In the genomic region with DNA sequence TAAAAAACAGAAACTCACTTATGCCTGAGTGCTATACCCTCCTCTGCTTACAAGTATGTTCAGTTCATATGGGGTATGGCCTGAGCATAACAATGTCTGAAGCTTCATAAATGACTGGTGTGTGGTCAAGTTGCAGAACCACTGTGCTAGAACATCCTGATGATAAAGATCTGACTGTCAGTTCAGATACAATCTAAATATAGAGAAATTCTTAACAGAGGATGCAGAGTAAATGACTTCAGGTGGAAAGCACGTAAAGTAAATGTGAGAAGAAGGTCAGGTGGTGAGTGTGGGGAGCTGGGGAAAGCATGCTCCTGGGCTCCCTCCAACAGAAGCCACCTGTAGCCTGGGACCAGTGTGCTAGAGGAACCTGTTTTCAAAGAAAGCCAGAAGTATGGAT, we compare ENCODE assay signal across 28 cellular contexts.
DNase-seq lines count a peak whose midpoint lies in the region; ATAC-seq, FAIRE-seq and TF ChIP-seq lines count a peak whose summit lies in the region.
"Had no signal": no experiment of that assay in that cellular context is flagged by ENCODE, and none has a peak within 500 bp of the region (broad histone marks: within the 10 kb centered on the region; RNA-seq: fewer than 3 reads in every experiment).

No MANE protein-coding gene starts in this region.

- H3F3A ChIP-seq in MM.1S (ENCODE audit: insufficient read depth, low read length), result no peaks in the 10 kb centered on the region

- no peaks in the 10 kb centered on the region for H3K4me1 ChIP-seq in GM12878 (ENCODE audit: control insufficient read depth, insufficient read depth, low read length)
- H3K4me1 ChIP-seq in MM.1S (ENCODE audit: low read length), result no peaks in the 10 kb centered on the region
- H3K4me1 ChIP-seq in adrenal gland (replicated peaks in 1 of 2), result no peaks in the 10 kb centered on the region
- H3K4me1 ChIP-seq: lower lobe of right lung, upper lobe of right lung had no signal

- DNase-seq in GM20000 (ENCODE audit: low spot score) (peak; percentile 16), GM12878 (ENCODE audit: low read depth, low spot score) (no peak), osteocyte (ENCODE audit: extremely low spot score, unreplicated experiment) (no peak), NCI-H774 (lab: John Stamatoyannopoulos, UW) (no peak), MM.1S (no peak), adrenal gland (no peak)
- DNase-seq: activated CD4-positive, alpha-beta T cell treated with anti-CD3 and anti-CD28 coated beads for 1 hour; activated naive CD4-positive, alpha-beta T cell treated with anti-CD3 and anti-CD28 coated beads, Interleukin-2, amount 10 ng/mL, durations not matched to agents 7 days and 5 days; activated T-cell treated with anti-CD3 and anti-CD28 coated beads, Interleukin-2, amount 50 U/mL, for 48 hours; aorta; CD4-positive, CD25-positive, alpha-beta regulatory T cell; central memory CD4-positive, alpha-beta T cell; DMS 273 treated with DMSO at 0.1 percent for 48 hours; dorsolateral prefrontal cortex; H9; hypothalamus; islet precursor cell; lower lobe of right lung; NCI-H1048; NCI-H2029; NCI-H446 treated with DMSO at 0.1 percent for 48 hours; RPMI8226; T1000; upper lobe of right lung had no signal

- in situ Hi-C loops in GM12878 (cut with MboI), result no loop called here

- H3K4me3 ChIP-seq in GM12878, result no peak overlapping the region
- H3K4me3 ChIP-seq in MM.1S (ENCODE audit: low read length), result no peak overlapping the region
- H3K4me3 ChIP-seq in adrenal gland, result no peak overlapping the region
- H3K4me3 ChIP-seq: dorsolateral prefrontal cortex, lower lobe of right lung, upper lobe of right lung had no signal

- no peak overlapping the region for H3K27ac ChIP-seq in GM12878 (ENCODE audit: control insufficient read depth, insufficient read depth)
- H3K27ac ChIP-seq in MM.1S (ENCODE audit: low read length), result no peak overlapping the region
- no peak overlapping the region for H3K27ac ChIP-seq in adrenal gland
- H3K27ac ChIP-seq: dorsolateral prefrontal cortex, lower lobe of right lung, upper lobe of right lung had no signal

- RAD21 ChIA-PET in GM12878 (lab: Charles Lee; ENCODE audit: unreplicated experiment), result interaction anchor here (1.0 to 2.7 kb wide), 9 partner anchors 10 to 342 kb away, joined by 3 to 25 read pairs (median 3); no protein-coding TSS in a partner anchor

- H3K4me1 Mint-ChIP-seq in osteocyte (ENCODE audit: unreplicated experiment), result no peaks in the 10 kb centered on the region
- H3K4me1 Mint-ChIP-seq: activated naive CD4-positive, alpha-beta T cell treated with anti-CD3 and anti-CD28 coated beads, Interleukin-2, amount 10 ng/mL, durations not matched to agents 7 days and 5 days; CD4-positive, CD25-positive, alpha-beta regulatory T cell; H9 had no signal

- H3K9me2 ChIP-seq in MM.1S (replicated peaks; ENCODE audit: insufficient read depth, low read length), result no peaks in the 10 kb centered on the region

- no peak overlapping the region for H3K4me3 Mint-ChIP-seq in osteocyte (ENCODE audit: unreplicated experiment)
- H3K4me3 Mint-ChIP-seq: activated naive CD4-positive, alpha-beta T cell treated with anti-CD3 and anti-CD28 coated beads, Interleukin-2, amount 10 ng/mL, durations not matched to agents 7 days and 5 days; CD4-positive, CD25-positive, alpha-beta regulatory T cell; H9 had no signal

- H3K4me2 ChIP-seq in GM12878 (ENCODE audit: control insufficient read depth, insufficient read depth) (no peak overlapping the region), MM.1S (ENCODE audit: low read depth, low read length) (no peak overlapping the region)

- TF ChIP-seq RAD21 in GM12878 (IDR thresholded peaks at IDR 0.05; ENCODE audit: insufficient read depth, low read depth, low read length), result no peak

- H3K36me3 Mint-ChIP-seq in osteocyte (ENCODE audit: unreplicated experiment), result no peaks in the 10 kb centered on the region
- H3K36me3 Mint-ChIP-seq: activated naive CD4-positive, alpha-beta T cell treated with anti-CD3 and anti-CD28 coated beads, Interleukin-2, amount 10 ng/mL, durations not matched to agents 7 days and 5 days; CD4-positive, CD25-positive, alpha-beta regulatory T cell had no signal

- 0% methylated on average over 1 of the region's 1 CpG for WGBS in GM12878 (ENCODE audit: insufficient coverage, insufficient replicate concordance, low lambda C conversion rate, missing lambda C conversion rate)
- WGBS in adrenal gland, 4 donors, result 52 to 81% (median 56%) methylated on average over 1 of the region's 1 CpG

- H3K79me2 ChIP-seq in GM12878 (ENCODE audit: control insufficient read depth, insufficient read depth, low read length), result no peaks in the 10 kb centered on the region
- no peaks in the 10 kb centered on the region for H3K79me2 ChIP-seq in MM.1S (ENCODE audit: low read length)

- H3K36me3 ChIP-seq in GM12878 (ENCODE audit: control insufficient read depth in 2 of 2, insufficient read depth in 2 of 2, low read length in 1 of 2) (no peaks in the 10 kb centered on the region), MM.1S (replicated peaks; ENCODE audit: insufficient read depth, low read length) (no peaks in the 10 kb centered on the region), adrenal gland (replicated peaks in 1 of 2) (no peaks in the 10 kb centered on the region)
- H3K36me3 ChIP-seq: lower lobe of right lung, upper lobe of right lung had no signal

- SMC1A ChIA-PET in GM12878 (lab: Charles Lee; ENCODE audit: uncharacterized antibody, unreplicated experiment), result interaction anchor here (0.8 to 4.3 kb wide), 19 partner anchors 9 to 217 kb away, joined by 3 to 33 read pairs (median 4); no protein-coding TSS in a partner anchor

- H3K9me3 Mint-ChIP-seq in osteocyte (ENCODE audit: unreplicated experiment), result no peaks in the 10 kb centered on the region

- H3K27me3 ChIP-seq in GM12878 (replicated peaks in 1 of 2; ENCODE audit: control insufficient read depth in 2 of 2, insufficient read depth in 2 of 2, low read length in 1 of 2) (no peaks in the 10 kb centered on the region), MM.1S (replicated peaks; ENCODE audit: insufficient read depth, low read length) (no peaks in the 10 kb centered on the region), adrenal gland (no peaks in the 10 kb centered on the region)
- H3K27me3 ChIP-seq: upper lobe of right lung had no signal

- BruUV-seq in GM12878 (replicated peaks; lab: Mats Ljungman, UMichigan), result no TSS peak

- ATAC-seq in GM18508 (IDR thresholded peaks at IDR 0.05; ENCODE audit: insufficient read depth, unreplicated experiment), result peak; percentile 64
- ATAC-seq in HG03342 (IDR thresholded peaks at IDR 0.05; ENCODE audit: unreplicated experiment), result peak; percentile 63
- peak; percentile 68 for ATAC-seq in GM12878
- ATAC-seq: lower lobe of right lung, upper lobe of right lung had no signal

- CTCF ChIA-PET in GM12878 (lab: Yijun Ruan, JAX), result interaction anchor here (1.1 to 1.9 kb wide), 9 partner anchors 8 to 72 kb away, joined by 3 to 7 read pairs (median 4); no protein-coding TSS in a partner anchor

- no peak for FAIRE-seq in GM12878 (lab: Jason Lieb, UNC)
- FAIRE-seq: G401.6, HTR-8/SVneo had no signal

- no peak for TF ChIP-seq CTCF in GM20000 (IDR thresholded peaks at IDR 0.05; ENCODE audit: extremely low read depth, missing control alignments)
- TF ChIP-seq CTCF in GM12878 (IDR thresholded peaks at IDR 0.05 in 2 of 3, conservative IDR thresholded peaks at IDR 0.05 in 1 of 3; ENCODE audit: control insufficient read depth in 2 of 3, extremely low read depth in 1 of 3, insufficient read depth in 1 of 3, low read depth in 3 of 3, low read length in 3 of 3), result no peak
- TF ChIP-seq CTCF in osteocyte (IDR thresholded peaks at IDR 0.05), result no peak
- TF ChIP-seq CTCF in MM.1S (IDR thresholded peaks at IDR 0.05; ENCODE audit: low read length), result no peak
- no peak for TF ChIP-seq CTCF in adrenal gland (IDR thresholded peaks at IDR 0.05)

- intact Hi-C loops in GM12878 (cut with micrococcal nuclease; ENCODE audit: unreplicated experiment), result no loop called here
- intact Hi-C loops in adrenal gland (cut with DNase I), result no loop called here

- no peaks in the 10 kb centered on the region for H4K20me1 ChIP-seq in GM12878 (ENCODE audit: control insufficient read depth, insufficient read depth)
- no peaks in the 10 kb centered on the region for H4K20me1 ChIP-seq in MM.1S (ENCODE audit: insufficient read depth, low read length)

- H3K27ac Mint-ChIP-seq in osteocyte (ENCODE audit: unreplicated experiment), result no peak overlapping the region
- H3K27ac Mint-ChIP-seq: activated naive CD4-positive, alpha-beta T cell treated with anti-CD3 and anti-CD28 coated beads, Interleukin-2, amount 10 ng/mL, durations not matched to agents 7 days and 5 days; CD4-positive, CD25-positive, alpha-beta regulatory T cell; H9 had no signal

- no peaks in the 10 kb centered on the region; the same call in 2 of the 3 replicates for H3K9me3 ChIP-seq in GM12878 (replicated peaks; ENCODE audit: control insufficient read depth, insufficient read depth, low read length)
- H3K9me3 ChIP-seq in MM.1S (replicated peaks; ENCODE audit: insufficient read depth, low read length), result no peaks in the 10 kb centered on the region
- H3K9me3 ChIP-seq in adrenal gland (replicated peaks in 1 of 3), result no peaks in the 10 kb centered on the region
- H3K9me3 ChIP-seq: lower lobe of right lung, upper lobe of right lung had no signal

- peaks cover 8% of the 10 kb centered on the region for H3K27me3 Mint-ChIP-seq in osteocyte (ENCODE audit: unreplicated experiment)
- H3K27me3 Mint-ChIP-seq: activated naive CD4-positive, alpha-beta T cell treated with anti-CD3 and anti-CD28 coated beads, Interleukin-2, amount 10 ng/mL, durations not matched to agents 7 days and 5 days; CD4-positive, CD25-positive, alpha-beta regulatory T cell had no signal

- POLR2A ChIA-PET in GM12878 (lab: Charles Lee), result interaction anchor here (0.6 to 1.4 kb wide), 3 partner anchors 23 to 128 kb away, joined by 3 to 4 read pairs (median 4); no protein-coding TSS in a partner anchor

- TF ChIP-seq POLR2A in GM12878 (IDR thresholded peaks at IDR 0.05; ENCODE audit: low read depth, low read length), result no peak
- no peak for TF ChIP-seq POLR2A in adrenal gland (IDR thresholded peaks at IDR 0.05)

- no peak for TF ChIP-seq EP300 in GM12878 (IDR thresholded peaks at IDR 0.05; ENCODE audit: borderline replicate concordance in 1 of 2, control insufficient read depth in 1 of 2, low read depth in 2 of 2, low read length in 2 of 2)

- H3K9ac ChIP-seq in GM12878 (ENCODE audit: control insufficient read depth, insufficient read depth, low read length) (no peak overlapping the region), MM.1S (ENCODE audit: low read length) (no peak overlapping the region)

- H2AFZ ChIP-seq in GM12878 (ENCODE audit: control insufficient read depth, low read depth, low read length) (no peak overlapping the region), MM.1S (ENCODE audit: low read length) (no peak overlapping the region)

TF ChIP-seq in GM12878, 131 proteins besides CTCF, POLR2A, EP300 and RAD21 (continues in another document):
- TF ChIP-seq BRCA1 (IDR thresholded peaks at IDR 0.05; ENCODE audit: low read depth, low read length) (no peak), ZBED1 (IDR thresholded peaks at IDR 0.05; ENCODE audit: borderline replicate concordance) (no peak), ZNF622 (IDR thresholded peaks at IDR 0.05) (no peak), SIN3A (IDR thresholded peaks at IDR 0.05; ENCODE audit: low read depth, low read length) (no peak)
